ENCODE assay signal across 12 cellular contexts in genomic region chr1:112625696-112626095, GRCh38. TPM values are rescaled to one million over a fixed set of nuclear protein-coding genes. Genes with fewer than 3 reads are reported as not detected.
DNase-seq lines count a peak whose midpoint lies in the region; ATAC-seq and TF ChIP-seq lines count a peak whose summit lies in the region.
"Had no signal": no experiment of that assay in that cellular context is flagged by ENCODE, and none has a peak within 500 bp of the region (broad histone marks: within the 10 kb centered on the region; RNA-seq: fewer than 3 reads in every experiment).

No MANE protein-coding gene starts in this region.

- H3K36me3 ChIP-seq in right atrium auricular region (peaks cover 5% of the 10 kb centered on the region), hepatocyte (replicated peaks; ENCODE audit: insufficient read depth, low read depth) (no peaks in the 10 kb centered on the region), upper lobe of right lung (peaks cover 3% of the 10 kb centered on the region)
- H3K36me3 ChIP-seq: uterus had no signal

- H3K4me3 ChIP-seq in right atrium auricular region (no peak overlapping the region), hepatocyte (no peak overlapping the region), upper lobe of right lung (no peak overlapping the region)
- H3K4me3 ChIP-seq: esophagus squamous epithelium, uterus had no signal

- H3K27ac Mint-ChIP-seq in activated naive CD8-positive, alpha-beta T cell treated with anti-CD3 and anti-CD28 coated beads for 36 hours: peak overlapping the region; percentile 61

- WGBS in hepatocyte (ENCODE audit: low lambda C conversion rate, missing lambda C conversion rate): 98% methylated on average over 2 of the region's 2 CpGs

- no peaks in the 10 kb centered on the region for H3K9me3 Mint-ChIP-seq in activated naive CD8-positive, alpha-beta T cell treated with anti-CD3 and anti-CD28 coated beads for 36 hours

- H3K79me2 ChIP-seq in hepatocyte: peaks cover 100% of the 10 kb centered on the region

- H3K4me3 Mint-ChIP-seq in activated naive CD8-positive, alpha-beta T cell treated with anti-CD3 and anti-CD28 coated beads for 36 hours: no peak overlapping the region

- H4K20me1 ChIP-seq in hepatocyte (ENCODE audit: insufficient read depth, poor library complexity, severe bottlenecking): peaks cover 91% of the 10 kb centered on the region

- H3K27me3 ChIP-seq in right atrium auricular region: no peaks in the 10 kb centered on the region
- no peaks in the 10 kb centered on the region for H3K27me3 ChIP-seq in hepatocyte
- H3K27me3 ChIP-seq in upper lobe of right lung: no peaks in the 10 kb centered on the region
- H3K27me3 ChIP-seq: esophagus squamous epithelium, uterus had no signal

- DNase-seq in Right ventricle myocardium inferior (ENCODE audit: missing footprints): no peak
- no peak for DNase-seq in right atrium auricular region (ENCODE audit: low spot score)
- DNase-seq in activated naive CD8-positive, alpha-beta T cell treated with anti-CD3 and anti-CD28 coated beads for 36 hours: no peak
- DNase-seq in hepatocyte (ENCODE audit: low spot score): peak; percentile 13
- no peak for DNase-seq in upper lobe of right lung
- no peak for DNase-seq in AG08396 (ENCODE audit: low spot score)
- no peak for DNase-seq in NCI-H1436 treated with DMSO at 0.1 percent for 48 hours (lab: John Stamatoyannopoulos, UW)
- DNase-seq in NCI-H128 (lab: John Stamatoyannopoulos, UW; ENCODE audit: unreplicated experiment): no peak
- DNase-seq: activated naive CD4-positive, alpha-beta T cell treated with anti-CD3 and anti-CD28 coated beads, Interleukin-2, amount 50 U/mL, for 16 hours; esophagus squamous epithelium; stimulated activated CD4-positive, alpha-beta T cell treated with anti-CD3 and anti-CD28 coated beads, Interleukin-4, amount 100 ng/mL, for 24 hours had no signal

- peaks cover 70% of the 10 kb centered on the region for H3K36me3 Mint-ChIP-seq in activated naive CD8-positive, alpha-beta T cell treated with anti-CD3 and anti-CD28 coated beads for 36 hours

- ATAC-seq in Right ventricle myocardium inferior (peak; percentile 56), upper lobe of right lung (peak; percentile 53)

- peaks cover 68% of the 10 kb centered on the region for H3K4me1 Mint-ChIP-seq in activated naive CD8-positive, alpha-beta T cell treated with anti-CD3 and anti-CD28 coated beads for 36 hours

- H3K9me2 ChIP-seq in hepatocyte (replicated peaks; ENCODE audit: insufficient read depth): no peaks in the 10 kb centered on the region

- peaks cover 0 to 48% of the 10 kb centered on the region in 2 donors for H3K4me1 ChIP-seq in right atrium auricular region
- H3K4me1 ChIP-seq in hepatocyte (ENCODE audit: insufficient read depth): peaks cover 15% of the 10 kb centered on the region
- peaks cover 51% of the 10 kb centered on the region for H3K4me1 ChIP-seq in upper lobe of right lung

- TF ChIP-seq CTCF in right atrium auricular region (IDR thresholded peaks at IDR 0.05): no peak
- TF ChIP-seq CTCF in hepatocyte (IDR thresholded peaks at IDR 0.05; ENCODE audit: poor library complexity): no peak
- no peak for TF ChIP-seq CTCF in upper lobe of right lung (IDR thresholded peaks at IDR 0.05)

- intact Hi-C loops in Right ventricle myocardium inferior (cut with DNase I): no loop called here
- intact Hi-C loops in upper lobe of right lung (cut with DNase I): loop anchor here (10.0 kb wide), 1 partner anchor 79 kb away; the partner anchor contains the start of gene RHOC

- H3K9me3 ChIP-seq in right atrium auricular region (no peaks in the 10 kb centered on the region), hepatocyte (ENCODE audit: low read depth) (no peaks in the 10 kb centered on the region), upper lobe of right lung (no peaks in the 10 kb centered on the region)
- H3K9me3 ChIP-seq: esophagus squamous epithelium, uterus had no signal

- no peaks in the 10 kb centered on the region for H3K27me3 Mint-ChIP-seq in activated naive CD8-positive, alpha-beta T cell treated with anti-CD3 and anti-CD28 coated beads for 36 hours

- H3K4me2 ChIP-seq in hepatocyte: no peak overlapping the region

- H3K27ac ChIP-seq in right atrium auricular region (no peak overlapping the region), hepatocyte (no peak overlapping the region), upper lobe of right lung (no peak overlapping the region)
- H3K27ac ChIP-seq: esophagus squamous epithelium, uterus had no signal

- H2AFZ ChIP-seq in hepatocyte: no peak overlapping the region

RNA-seq across cellular contexts. Expression of gene CAPZA1, which starts 6.1 kb away (rescaled TPM):
- total RNA-seq in Right ventricle myocardium inferior: 30.5 TPM
- 10 to 100 TPM; 29.0 to 46.0 TPM for total RNA-seq in right atrium auricular region
- 100 to 1,000 TPM; 243 to 245 TPM for total RNA-seq in activated naive CD8-positive, alpha-beta T cell treated with anti-CD3 and anti-CD28 coated beads for 36 hours
- 177 and 196 TPM in 2 replicates for total RNA-seq in hepatocyte
- 95.9 and 109 TPM in 2 replicates for polyA plus RNA-seq in hepatocyte
- 123 TPM for total RNA-seq in upper lobe of right lung

RNA-seq across cellular contexts. Expression of gene ST7L, which starts 6.8 kb away (rescaled TPM):
- total RNA-seq in Right ventricle myocardium inferior (10.6 TPM), right atrium auricular region (10 to 100 TPM; 10.5 to 14.5 TPM), hepatocyte (12.9 and 14.2 TPM in 2 replicates), upper lobe of right lung (27.2 TPM)
- total RNA-seq in activated naive CD8-positive, alpha-beta T cell treated with anti-CD3 and anti-CD28 coated beads for 36 hours: 10 to 100 TPM; 11.4 to 12.7 TPM
- polyA plus RNA-seq in hepatocyte: 9.2 and 14.8 TPM in 2 replicates

RNA-seq across cellular contexts. Expression of gene MOV10, which starts 48.8 kb away (rescaled TPM):
- 16.1 TPM for total RNA-seq in Right ventricle myocardium inferior
- 10 to 100 TPM; 10.5 to 11.4 TPM for total RNA-seq in right atrium auricular region
- total RNA-seq in activated naive CD8-positive, alpha-beta T cell treated with anti-CD3 and anti-CD28 coated beads for 36 hours: 10 to 100 TPM; 66.1 to 66.4 TPM
- 87.7 and 98.2 TPM in 2 replicates for total RNA-seq in hepatocyte
- polyA plus RNA-seq in hepatocyte: 133 and 135 TPM in 2 replicates
- total RNA-seq in upper lobe of right lung: 62.8 TPM
